13 cellular contexts compared by ENCODE assay signal in genomic region chr13:20873348-20873747, GRCh38. TPM values are rescaled to one million over a fixed set of nuclear protein-coding genes. Genes with fewer than 3 reads are reported as not detected.
A peak's percentile ranks its signal among the peaks of the same experiment; 100 is the strongest.
DNase-seq lines count a peak whose midpoint lies in the region; ATAC-seq and TF ChIP-seq lines count a peak whose summit lies in the region.
"Had no signal": no experiment of that assay in that cellular context is flagged by ENCODE, and none has a peak within 500 bp of the region (broad histone marks: within the 10 kb centered on the region; RNA-seq: fewer than 3 reads in every experiment).

No MANE protein-coding gene starts in this region.

- no peak overlapping the region for H3K4me3 Mint-ChIP-seq in Caco-2 (ENCODE audit: unreplicated experiment)

- H3K9me3 Mint-ChIP-seq in Caco-2 (ENCODE audit: unreplicated experiment) = peaks cover 9% of the 10 kb centered on the region

- H3K27me3 Mint-ChIP-seq in Caco-2 (ENCODE audit: insufficient read depth, unreplicated experiment) = no peaks in the 10 kb centered on the region

- in situ Hi-C loops in astrocyte of the cerebellum (cut with HindIII; ENCODE audit: low sequenced_read_pairs) = no loop called here

- CTCF ChIA-PET in Caco-2 (lab: Charles Lee) = interaction anchor here (0.7 to 1.1 kb wide), 2 partner anchors 51 to 172 kb away, joined by 4 read pairs; no protein-coding TSS in a partner anchor

- POLR2A ChIA-PET in Caco-2 (lab: Charles Lee) = no interaction called here

- H3K4me1 ChIP-seq in Caco-2 = peaks cover 11% of the 10 kb centered on the region; the same call in 1 of the 2 replicates

- H3K36me3 Mint-ChIP-seq in Caco-2 (ENCODE audit: insufficient read depth, unreplicated experiment) = peaks cover 4% of the 10 kb centered on the region

- no peak for TF ChIP-seq CTCF in AG09309 (IDR thresholded peaks at IDR 0.05; ENCODE audit: control insufficient read depth, insufficient read depth, low read depth, low read length, missing control alignments)
- no peak for TF ChIP-seq CTCF in astrocyte of the cerebellum (IDR thresholded peaks at IDR 0.05; ENCODE audit: low read depth, low read length, missing control alignments)
- TF ChIP-seq CTCF in Caco-2 (IDR thresholded peaks at IDR 0.05; ENCODE audit: insufficient read depth in 1 of 2, low read depth in 1 of 2, low read length in 1 of 2, severe bottlenecking in 1 of 2, unreplicated experiment in 1 of 2) = no peak

- H3K4me1 Mint-ChIP-seq in Caco-2 (ENCODE audit: low read depth, unreplicated experiment) = peaks cover 14% of the 10 kb centered on the region

- no TSS peak for BruUV-seq in Caco-2 (replicated peaks; lab: Mats Ljungman, UMichigan)

- H3K36me3 ChIP-seq in Caco-2 (ENCODE audit: control insufficient read depth, insufficient read depth, low read length) = no peaks in the 10 kb centered on the region
- H3K36me3 ChIP-seq: pancreas had no signal

- no peaks in the 10 kb centered on the region for H3K27me3 ChIP-seq in Caco-2 (replicated peaks; ENCODE audit: control insufficient read depth, insufficient read depth, low read length)
- H3K27me3 ChIP-seq: BLaER1, pancreas had no signal

- ATAC-seq in HG03432 (IDR thresholded peaks at IDR 0.05; ENCODE audit: unreplicated experiment) (no peak), HG03159 (IDR thresholded peaks at IDR 0.05; ENCODE audit: unreplicated experiment) (no peak)
- ATAC-seq: activated naive CD4-positive, alpha-beta T cell treated with anti-CD3 and anti-CD28 coated beads, Interleukin-2, amount 50 U/mL, for 72 hours; pancreas had no signal

- peak; percentile 8 for DNase-seq in AG09309 (ENCODE audit: low read depth)
- DNase-seq in HPDE6-E6E7 (ENCODE audit: extremely low spot score) = peak; percentile 1
- DNase-seq in astrocyte of the cerebellum (ENCODE audit: low read depth) = peak; percentile 22
- peak; percentile 24 for DNase-seq in hepatic stellate cell (ENCODE audit: low spot score)
- no peak for DNase-seq in Caco-2
- no peak for DNase-seq in NCI-H2171 (lab: John Stamatoyannopoulos, UW)
- DNase-seq: activated CD8-positive, alpha-beta memory T cell treated with anti-CD3 and anti-CD28 coated beads, Interleukin-2, amount 50 U/mL, for 4 hours; NCI-H226; pancreas had no signal

- no peak overlapping the region for H3K27ac Mint-ChIP-seq in Caco-2 (ENCODE audit: unreplicated experiment)
- H3K27ac Mint-ChIP-seq: activated naive CD4-positive, alpha-beta T cell treated with anti-CD3 and anti-CD28 coated beads, Interleukin-2, amount 50 U/mL, for 72 hours had no signal

- intact Hi-C loops in Caco-2 (cut with micrococcal nuclease; ENCODE audit: unreplicated experiment) = no loop called here

- H3K4me3 ChIP-seq in AG09309 (ENCODE audit: control insufficient read depth, low read depth, low read length) = no peak overlapping the region
- no peak overlapping the region for H3K4me3 ChIP-seq in astrocyte of the cerebellum (ENCODE audit: low read depth, low read length)
- no peak overlapping the region for H3K4me3 ChIP-seq in Caco-2 (ENCODE audit: low read depth, low read length)
- H3K4me3 ChIP-seq: BLaER1, pancreas had no signal

- H3K9me3 ChIP-seq in Caco-2 = no peaks in the 10 kb centered on the region
- H3K9me3 ChIP-seq: pancreas had no signal

RNA-seq across cellular contexts. Expression of gene XPO4, which starts 29.2 kb away (rescaled TPM):
- 31.3 and 33.3 TPM in 2 replicates for total RNA-seq in Caco-2 (2022)

Comparison
In these comparisons a context has a peak if more than half of its experiments do, and no peak if none do; other contexts are left out.
1. DNase-seq: peak in AG09309 (single experiment), HPDE6-E6E7 (single experiment), astrocyte of the cerebellum (single experiment) and hepatic stellate cell (single experiment); none in Caco-2 (0 of 2) and NCI-H2171 (single experiment).